Comparison of ENCODE assay signal across 8 cellular contexts in genomic region chr1:226001852-226002666, GRCh38. TPM values are rescaled to one million over a fixed set of nuclear protein-coding genes. Genes with fewer than 3 reads are reported as not detected.
DNase-seq lines count a peak whose midpoint lies in the region; ATAC-seq and TF ChIP-seq lines count a peak whose summit lies in the region.

No MANE protein-coding gene starts in this region.

- DNase-seq in COR-L47 (lab: John Stamatoyannopoulos, UW) (peak; percentile 94), NCI-H82 (lab: John Stamatoyannopoulos, UW) (peak; percentile 72), uterus (peak in 1 of 2 donors; percentile 79), T1000 (lab: John Stamatoyannopoulos, UW) (no peak)
- DNase-seq in activated CD8-positive, alpha-beta memory T cell treated with anti-CD3 and anti-CD28 coated beads, Interleukin-2, amount 50 U/mL, for 48 hours, result peak; percentile 66

- TF ChIP-seq POLR2A in uterus (IDR thresholded peaks at IDR 0.05), result no peak

- no peaks in the 10 kb centered on the region for H3K27me3 ChIP-seq in neutrophil
- H3K27me3 ChIP-seq in uterus, result no peaks in the 10 kb centered on the region

- H3K4me3 ChIP-seq in neutrophil (ENCODE audit: low read depth in 1 of 2, low read length in 1 of 2) (peak overlapping the region; percentile 64 to 88), uterus (no peak overlapping the region)

- peak; percentile 35 for TF ChIP-seq CTCF in neutrophil (IDR thresholded peaks at IDR 0.05)
- TF ChIP-seq CTCF in uterus (IDR thresholded peaks at IDR 0.05), result no peak

- H3K4me1 ChIP-seq in neutrophil (ENCODE audit: control insufficient read depth in 1 of 2, insufficient read depth in 1 of 2, low read depth in 1 of 2, low read length in 1 of 2) (peaks cover 59 to 66% of the 10 kb centered on the region in 2 experiments), uterus (peaks cover 1 to 5% of the 10 kb centered on the region in 2 donors)

- H3K27ac ChIP-seq in neutrophil (peak overlapping the region; percentile 98), uterus (peak overlapping the region; percentile 93 to 96)

- peak; percentile 16 for ATAC-seq in HG02610 (IDR thresholded peaks at IDR 0.05; ENCODE audit: unreplicated experiment)
- ATAC-seq in esophagus mucosa, result peak; percentile 15

- no peaks in the 10 kb centered on the region for H3K36me3 ChIP-seq in neutrophil
- H3K36me3 ChIP-seq in uterus, result no peaks in the 10 kb centered on the region

- H3K9me3 ChIP-seq in neutrophil (no peaks in the 10 kb centered on the region), uterus (no peaks in the 10 kb centered on the region)

- intact Hi-C loops in uterus (cut with DNase I; ENCODE audit: low total_unique reads), result no loop called here

RNA-seq across cellular contexts. Expression of gene SDE2, which starts 2.9 kb away (rescaled TPM):
- total RNA-seq in esophagus mucosa (9.5 TPM), uterus (10 to 100 TPM; 12.3 to 41.7 (median 17.2) TPM)

Comparison
In these comparisons a context has a peak if more than half of its experiments do, and no peak if none do; other contexts are left out.
1. H3K4me3 ChIP-seq: peak in neutrophil (2 of 2); none in uterus (0 of 2).